Comparison of ENCODE assay signal across 7 cellular contexts in genomic region chr6:21593412-21593926, GRCh38. TPM values are rescaled to one million over a fixed set of nuclear protein-coding genes. Genes with fewer than 3 reads are reported as not detected.
DNase-seq lines count a peak whose midpoint lies in the region; ATAC-seq and TF ChIP-seq lines count a peak whose summit lies in the region.

Gene SOX4 (plus strand): TSS chr6:21593751. CDS start chr6:21594535, 784 bp downstream.

- DNase-seq in NCI-H1092 treated with DMSO at 0.1 percent for 48 hours (lab: John Stamatoyannopoulos, UW) (peak; percentile 97), SK-N-MC (ENCODE audit: low read depth, low spot score) (peak; percentile 99), anterior cingulate cortex (lab: John Stamatoyannopoulos, UW) (peak in 57 of 58 donors; percentile 16 to 93 (median 82)), heart right ventricle (peak; percentile 87 to 97), ovary (peak; percentile 95 to 98 (median 97))

- ATAC-seq in GM18499 (IDR thresholded peaks at IDR 0.05; ENCODE audit: insufficient read depth, unreplicated experiment) (peak; percentile 51), HG02763 (IDR thresholded peaks at IDR 0.05; ENCODE audit: unreplicated experiment) (peak; percentile 63), heart right ventricle (peak; percentile 79 to 90 (median 87))

- no peak for TF ChIP-seq EP300 in ovary (IDR thresholded peaks at IDR 0.05)

- TF ChIP-seq POLR2A in ovary (IDR thresholded peaks at IDR 0.05): peak; percentile 81

- intact Hi-C loops in heart right ventricle (cut with DNase I): loop anchor here (5.0 to 10.0 kb wide), 15 partner anchors 71 to 1854 kb away; partner anchors contain the start of gene E2F3 (in 1 of the 10)
- intact Hi-C loops in ovary (cut with DNase I): loop anchor here (5.0 to 10.0 kb wide), 6 partner anchors 211 to 1309 kb away; no protein-coding TSS in a partner anchor

- TF ChIP-seq CTCF in heart right ventricle (IDR thresholded peaks at IDR 0.05): no peak
- no peak for TF ChIP-seq CTCF in ovary (IDR thresholded peaks at IDR 0.05)

- no peaks in the 10 kb centered on the region for H3K27me3 ChIP-seq in heart right ventricle
- H3K27me3 ChIP-seq in ovary: no peaks in the 10 kb centered on the region

- H3K27ac ChIP-seq in SK-N-MC: peak within 1 kb of the TSS; percentile 92
- peak within 1 kb of the TSS; percentile 59 to 96 (median 90) for H3K27ac ChIP-seq in heart right ventricle
- H3K27ac ChIP-seq in ovary: peak within 1 kb of the TSS; percentile 83 to 87

- H3K9ac ChIP-seq in SK-N-MC (ENCODE audit: insufficient read length): peak within 1 kb of the TSS; percentile 91

- H3K4me1 ChIP-seq in heart right ventricle: peaks cover 0 to 39% (median 15%) of the 10 kb centered on the region in 9 donors
- H3K4me1 ChIP-seq in ovary (ENCODE audit: insufficient read depth): no peaks in the 10 kb centered on the region

- H3K4me3 ChIP-seq in SK-N-MC (peak within 1 kb of the TSS; percentile 83), heart right ventricle (peak within 1 kb of the TSS; percentile 62 to 88 (median 80)), ovary (peak within 1 kb of the TSS; percentile 85)

- WGBS in heart right ventricle, 2 donors: 0% methylated on average over 19 of the region's 19 CpGs
- 1% methylated on average over 19 of the region's 19 CpGs for WGBS in ovary, 3 donors

- peaks cover 20% of the 10 kb centered on the region for H3K36me3 ChIP-seq in SK-N-MC (ENCODE audit: insufficient read depth, low read length)
- H3K36me3 ChIP-seq in heart right ventricle: no peaks in the 10 kb centered on the region
- H3K36me3 ChIP-seq in ovary: no peaks in the 10 kb centered on the region

- no peaks in the 10 kb centered on the region for H3K9me3 ChIP-seq in SK-N-MC (ENCODE audit: low read depth, low read length)
- H3K9me3 ChIP-seq in heart right ventricle: no peaks in the 10 kb centered on the region
- H3K9me3 ChIP-seq in ovary: no peaks in the 10 kb centered on the region

RNA-seq across cellular contexts. Expression of gene SOX4, which starts in this region (rescaled TPM):
- total RNA-seq in heart right ventricle: 10 to 100 TPM in 3 of 10 donors, 1 to 10 TPM in 7; 3.1 to 19.1 (median 7.7) TPM
- polyA plus RNA-seq in heart right ventricle: 1 to 10 TPM; 2.6 to 3.8 TPM
- total RNA-seq in ovary: 10 to 100 TPM; 34.4 to 78.3 (median 53.5) TPM
- polyA plus RNA-seq in ovary: 10 to 100 TPM; 34.0 to 82.6 TPM

Comparison
In these comparisons a context has a peak if more than half of its experiments do, and no peak if none do; other contexts are left out.
1. Peak in every context shown above with its lines: DNase-seq, ATAC-seq, H3K4me3 ChIP-seq and H3K27ac ChIP-seq.
2. RNA of gene SOX4 (polyA plus RNA-seq): 34.0 to 82.6 TPM in ovary; 2.6 to 3.8 TPM in heart right ventricle; every median in the first group is over 4 times any median in the second.